1 cellular context compared by ENCODE assay signal in the genomic region with DNA sequence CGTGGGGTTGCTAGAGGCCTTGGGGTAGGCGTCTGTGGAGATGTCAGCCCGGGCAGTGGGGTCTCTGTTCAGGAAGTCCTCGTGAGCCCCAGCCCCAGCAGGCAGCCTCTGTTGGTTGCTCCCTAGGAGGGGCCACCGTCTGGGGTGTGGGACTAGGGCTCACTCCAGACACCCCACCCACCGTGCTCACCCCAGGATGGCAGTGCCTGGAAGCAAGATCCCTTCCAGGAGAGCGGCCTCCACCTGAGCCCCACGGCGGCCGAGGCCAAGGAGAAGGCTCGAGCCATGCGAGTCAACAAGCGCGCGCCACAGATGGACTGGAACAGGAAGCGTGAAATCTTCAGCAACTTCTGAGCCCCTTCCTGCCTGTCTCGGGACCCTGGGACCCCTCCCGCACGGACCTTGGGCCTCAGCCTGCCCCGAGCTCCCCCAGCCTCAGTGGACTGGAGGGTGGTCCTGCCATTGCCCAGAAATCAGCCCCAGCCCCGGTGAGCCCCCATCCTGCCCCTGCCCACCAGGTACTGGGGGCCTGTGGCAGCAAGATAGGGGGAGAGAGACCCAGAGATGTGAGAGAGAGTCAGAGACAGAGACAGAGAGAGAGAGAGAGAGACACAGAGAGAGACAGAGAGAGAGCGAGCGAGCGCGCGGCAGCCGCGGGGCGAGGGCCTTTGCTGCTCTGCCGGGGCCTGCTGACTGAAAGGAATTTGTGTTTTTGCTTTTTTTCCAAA.
TF ChIP-seq lines count a peak whose summit lies in the region.

No MANE protein-coding gene starts in this region.

TF ChIP-seq in IMR-90, 13 proteins besides CTCF, POLR2A, EP300 and RAD21:
- TF ChIP-seq NFE2L2 (IDR thresholded peaks at IDR 0.05; ENCODE audit: low read depth, low read length): no peak
- TF ChIP-seq MAFK (IDR thresholded peaks at IDR 0.05; ENCODE audit: low read depth, low read length): no peak
- TF ChIP-seq, protein P1, sequence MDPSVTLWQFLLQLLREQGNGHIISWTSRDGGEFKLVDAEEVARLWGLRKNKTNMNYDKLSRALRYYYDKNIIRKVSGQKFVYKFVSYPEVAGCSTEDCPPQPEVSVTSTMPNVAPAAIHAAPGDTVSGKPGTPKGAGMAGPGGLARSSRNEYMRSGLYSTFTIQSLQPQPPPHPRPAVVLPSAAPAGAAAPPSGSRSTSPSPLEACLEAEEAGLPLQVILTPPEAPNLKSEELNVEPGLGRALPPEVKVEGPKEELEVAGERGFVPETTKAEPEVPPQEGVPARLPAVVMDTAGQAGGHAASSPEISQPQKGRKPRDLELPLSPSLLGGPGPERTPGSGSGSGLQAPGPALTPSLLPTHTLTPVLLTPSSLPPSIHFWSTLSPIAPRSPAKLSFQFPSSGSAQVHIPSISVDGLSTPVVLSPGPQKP (IDR thresholded peaks at IDR 0.05; ENCODE audit: borderline replicate concordance, low read depth, low read length): no peak
- no peak for TF ChIP-seq SMC3 (IDR thresholded peaks at IDR 0.05; ENCODE audit: low read depth, low read length)
- TF ChIP-seq FOS (IDR thresholded peaks at IDR 0.05; ENCODE audit: low read depth, low read length): no peak
- no peak for TF ChIP-seq BHLHE40 (IDR thresholded peaks at IDR 0.05; ENCODE audit: low read depth, low read length)
- no peak for TF ChIP-seq CEBPB (IDR thresholded peaks at IDR 0.05; ENCODE audit: low read depth, low read length)
- TF ChIP-seq CHD1 (IDR thresholded peaks at IDR 0.05; ENCODE audit: low read depth, low read length): no peak
- no peak for TF ChIP-seq RCOR1 (IDR thresholded peaks at IDR 0.05; ENCODE audit: insufficient replicate concordance, low read length)
- TF ChIP-seq, protein P2, sequence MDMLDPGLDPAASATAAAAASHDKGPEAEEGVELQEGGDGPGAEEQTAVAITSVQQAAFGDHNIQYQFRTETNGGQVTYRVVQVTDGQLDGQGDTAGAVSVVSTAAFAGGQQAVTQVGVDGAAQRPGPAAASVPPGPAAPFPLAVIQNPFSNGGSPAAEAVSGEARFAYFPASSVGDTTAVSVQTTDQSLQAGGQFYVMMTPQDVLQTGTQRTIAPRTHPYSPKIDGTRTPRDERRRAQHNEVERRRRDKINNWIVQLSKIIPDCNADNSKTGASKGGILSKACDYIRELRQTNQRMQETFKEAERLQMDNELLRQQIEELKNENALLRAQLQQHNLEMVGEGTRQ (IDR thresholded peaks at IDR 0.05; ENCODE audit: low read depth, low read length): no peak
- TF ChIP-seq RFX5 (IDR thresholded peaks at IDR 0.05; ENCODE audit: low read depth, low read length): no peak
- no peak for TF ChIP-seq MXI1 (IDR thresholded peaks at IDR 0.05; ENCODE audit: borderline replicate concordance, low read depth, low read length)
- no peak for TF ChIP-seq MAZ (IDR thresholded peaks at IDR 0.05; ENCODE audit: borderline replicate concordance, low read depth, low read length)
TF ChIP-seq in IMR-90: peak in this region for 0.
